In genomic region chr7:110548372-110548771, GRCh38 we compare ENCODE assay signal across 24 cellular contexts.
"Had no signal": no experiment of that assay in that cellular context is flagged by ENCODE, and none has a peak within 500 bp of the region (broad histone marks: within the 10 kb centered on the region; RNA-seq: fewer than 3 reads in every experiment).

No MANE protein-coding gene starts in this region.

- H3K27ac ChIP-seq: ascending aorta, body of pancreas, VCaP had no signal

- H3K4me3 Mint-ChIP-seq: activated CD8-positive, alpha-beta T cell treated with anti-CD3 and anti-CD28 coated beads, Interleukin-2, amount 10 ng/mL, durations not matched to agents 7 days and 5 days; activated naive CD8-positive, alpha-beta T cell treated with anti-CD3 and anti-CD28 coated beads, Interleukin-2, amount 50 U/mL, for 24 hours; central memory CD8-positive, alpha-beta T cell; T-cell had no signal

- H3K27me3 Mint-ChIP-seq: activated naive CD8-positive, alpha-beta T cell treated with anti-CD3 and anti-CD28 coated beads, Interleukin-2, amount 50 U/mL, for 24 hours; central memory CD8-positive, alpha-beta T cell; T-cell had no signal

- ATAC-seq: activated CD4-positive, CD25-positive, alpha-beta regulatory T cell treated with anti-CD3 and anti-CD28 coated beads, Interleukin-2, amount 50 U/mL, for 24 hours; activated CD8-positive, alpha-beta T cell treated with anti-CD3 and anti-CD28 coated beads, Interleukin-2, amount 10 ng/mL, durations not matched to agents 7 days and 5 days; activated naive CD8-positive, alpha-beta T cell treated with anti-CD3 and anti-CD28 coated beads, Interleukin-2, amount 50 U/mL, for 24 hours; body of pancreas; PC-3; T-cell had no signal

- H3K4me1 Mint-ChIP-seq: activated naive CD8-positive, alpha-beta T cell treated with anti-CD3 and anti-CD28 coated beads, Interleukin-2, amount 50 U/mL, for 24 hours; central memory CD8-positive, alpha-beta T cell; T-cell had no signal

- H3K4me3 ChIP-seq: ascending aorta, body of pancreas had no signal

- H3K36me3 ChIP-seq: ascending aorta had no signal

- DNase-seq: activated CD4-positive, alpha-beta T cell treated with anti-CD3 and anti-CD28 coated beads for 4 hours; activated CD8-positive, alpha-beta memory T cell treated with anti-CD3 and anti-CD28 coated beads, Interleukin-2, amount 50 U/mL, for 48 hours; activated CD8-positive, alpha-beta T cell treated with anti-CD3 and anti-CD28 coated beads, Interleukin-2, amount 10 ng/mL, durations not matched to agents 7 days and 5 days; activated naive CD4-positive, alpha-beta T cell treated with anti-CD3 and anti-CD28 coated beads, Interleukin-2, amount 50 U/mL, for 16 hours; activated naive CD8-positive, alpha-beta T cell treated with anti-CD3 and anti-CD28 coated beads, Interleukin-2, amount 50 U/mL, for 24 hours; activated T-cell treated with anti-CD3 and anti-CD28 coated beads, Interleukin-2, amount 50 U/mL, for 1 hour; amniotic stem cell; body of pancreas; MM.1S; NCI-H1105 treated with DMSO at 0.1 percent for 48 hours; NCI-H1436 treated with DMSO at 0.1 percent for 48 hours; NCI-H187; NCI-H2081; NCI-H446; NCI-H524; PC-3; SHP77 treated with DMSO at 0.1 percent for 48 hours; T-cell; T-helper 2 cell; T1000 had no signal

- H3K27ac Mint-ChIP-seq: activated CD8-positive, alpha-beta T cell treated with anti-CD3 and anti-CD28 coated beads, Interleukin-2, amount 10 ng/mL, durations not matched to agents 7 days and 5 days; activated naive CD8-positive, alpha-beta T cell treated with anti-CD3 and anti-CD28 coated beads, Interleukin-2, amount 50 U/mL, for 24 hours; T-cell had no signal

- H3K36me3 Mint-ChIP-seq: T-cell had no signal

- H3K27me3 ChIP-seq: ascending aorta, body of pancreas had no signal

- H3K4me1 ChIP-seq: ascending aorta, body of pancreas had no signal
